Comparison of ENCODE assay signal across 22 cellular contexts in the genomic region with DNA sequence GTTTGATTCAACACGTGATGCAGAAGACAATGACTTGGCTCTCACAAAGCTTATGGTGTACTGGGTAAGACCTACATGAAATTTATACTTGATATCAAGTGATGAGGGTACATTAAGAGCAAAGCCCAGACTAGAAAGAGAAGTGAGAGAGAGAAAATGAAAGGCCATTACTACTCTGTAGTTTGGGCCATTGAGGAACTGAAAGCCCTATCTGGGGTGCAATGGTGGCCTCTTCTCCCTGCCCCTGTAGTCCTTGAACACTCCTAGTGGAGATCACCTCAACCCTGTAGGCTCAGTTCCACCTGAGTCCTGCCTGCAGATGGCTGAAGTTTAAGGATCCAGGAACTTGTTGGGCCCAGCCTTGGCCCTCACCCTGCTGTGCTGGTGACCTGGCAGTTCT.
A peak's percentile ranks its signal among the peaks of the same experiment; 100 is the strongest.
DNase-seq lines count a peak whose midpoint lies in the region; ATAC-seq and TF ChIP-seq lines count a peak whose summit lies in the region.
"Had no signal": no experiment of that assay in that cellular context is flagged by ENCODE, and none has a peak within 500 bp of the region (broad histone marks: within the 10 kb centered on the region; RNA-seq: fewer than 3 reads in every experiment).

No MANE protein-coding gene starts in this region.

- DNase-seq in GM10266 (ENCODE audit: extremely low spot score): peak; percentile 19
- no peak for DNase-seq in DMS53 treated with DMSO at 0.1 percent for 48 hours (lab: John Stamatoyannopoulos, UW; ENCODE audit: unreplicated experiment)
- DNase-seq in ovary: no peak
- DNase-seq: activated gamma-delta T cell treated with Interleukin-2 at 50 U/mL for 16 hours, cortex of kidney, erythroblast, head of caudate nucleus, KBM-7, midbrain, NCI-H1417, occipital lobe, PC-9, uterus, WERI-Rb-1 had no signal

- H3K27ac ChIP-seq in gastroesophageal sphincter (no peak overlapping the region), ovary (no peak overlapping the region)
- H3K27ac ChIP-seq: A549, PC-9, uterus, WERI-Rb-1 had no signal

- intact Hi-C loops in ovary (cut with DNase I): no loop called here

- H3K4me1 ChIP-seq in gastroesophageal sphincter: no peaks in the 10 kb centered on the region
- no peaks in the 10 kb centered on the region for H3K4me1 ChIP-seq in ovary (ENCODE audit: insufficient read depth)
- H3K4me1 ChIP-seq: A549, HAP-1, uterus had no signal

- H3K36me3 ChIP-seq in gastroesophageal sphincter (no peaks in the 10 kb centered on the region), ovary (no peaks in the 10 kb centered on the region)
- H3K36me3 ChIP-seq: HAP-1, uterus, WERI-Rb-1 had no signal

- WGBS in gastroesophageal sphincter (ENCODE audit: low coverage in 1 of 2), 2 donors: 70 to 73% methylated on average over 1 of the region's 1 CpG
- WGBS in ovary, 3 donors: 66 to 74% (median 73%) methylated on average over 1 of the region's 1 CpG

- no peak overlapping the region for H3K4me3 ChIP-seq in gastroesophageal sphincter
- no peak overlapping the region for H3K4me3 ChIP-seq in ovary
- H3K4me3 ChIP-seq: A549, HAP-1, PC-9, smooth muscle cell, uterus had no signal

- H3K27me3 ChIP-seq in gastroesophageal sphincter (peaks cover 8% of the 10 kb centered on the region), ovary (no peaks in the 10 kb centered on the region)
- H3K27me3 ChIP-seq: uterus had no signal

- ATAC-seq in GM19351 (IDR thresholded peaks at IDR 0.05; ENCODE audit: unreplicated experiment) (peak; percentile 75), HG02571 (IDR thresholded peaks at IDR 0.05; ENCODE audit: unreplicated experiment) (peak; percentile 78), HG03354 (IDR thresholded peaks at IDR 0.05; ENCODE audit: poor library complexity, severe bottlenecking, unreplicated experiment) (peak; percentile 84), gastroesophageal sphincter (no peak), esophagus mucosa (no peak)
- ATAC-seq: A549 had no signal

- no peak for TF ChIP-seq POLR2A in gastroesophageal sphincter (IDR thresholded peaks at IDR 0.05)
- no peak for TF ChIP-seq POLR2A in ovary (IDR thresholded peaks at IDR 0.05)

- TF ChIP-seq EP300 in gastroesophageal sphincter (IDR thresholded peaks at IDR 0.05) (no peak), ovary (IDR thresholded peaks at IDR 0.05) (no peak)

- no peaks in the 10 kb centered on the region for H3K9me3 ChIP-seq in gastroesophageal sphincter
- H3K9me3 ChIP-seq in ovary: no peaks in the 10 kb centered on the region
- H3K9me3 ChIP-seq: A549, HAP-1, uterus had no signal

- TF ChIP-seq CTCF in GM10266 (IDR thresholded peaks at IDR 0.05; ENCODE audit: control insufficient read depth, insufficient read depth, low read depth, missing control alignments) (no peak), gastroesophageal sphincter (IDR thresholded peaks at IDR 0.05) (no peak), ovary (IDR thresholded peaks at IDR 0.05) (no peak)

Comparison
In these comparisons a context has a peak if more than half of its experiments do, and no peak if none do; other contexts are left out.
1. ATAC-seq: peak in GM19351 (single experiment), HG02571 (single experiment) and HG03354 (single experiment); none in gastroesophageal sphincter (single experiment) and esophagus mucosa (single experiment).